In the genomic region with DNA sequence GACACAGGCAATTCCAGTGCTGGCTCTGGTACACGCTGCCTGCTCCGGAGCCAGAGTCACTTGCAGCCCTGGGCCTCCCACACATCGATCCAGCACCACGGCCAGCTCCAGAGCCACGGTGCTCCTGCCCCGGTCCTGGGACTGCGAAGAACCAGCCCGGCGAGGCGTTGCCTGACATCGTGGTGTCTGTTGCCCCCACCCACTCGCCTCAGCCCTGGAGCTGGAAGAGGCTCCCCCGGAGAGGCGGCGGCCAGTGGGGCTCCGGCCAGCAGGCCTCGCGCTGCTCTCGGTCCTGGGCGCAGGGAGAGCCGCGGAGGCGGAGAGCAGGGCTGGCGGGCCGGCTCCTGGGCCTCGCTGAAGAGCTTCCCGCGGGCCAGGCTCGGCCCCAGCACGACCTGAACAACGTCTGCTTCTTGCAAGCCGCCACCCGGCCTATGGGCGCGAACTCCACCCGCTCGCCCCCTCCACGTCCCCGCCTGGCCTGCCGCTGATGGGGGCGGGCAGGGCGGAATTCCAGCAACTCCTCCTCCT, we compare ENCODE assay signal across 13 cellular contexts.
DNase-seq lines count a peak whose midpoint lies in the region; ATAC-seq and TF ChIP-seq lines count a peak whose summit lies in the region.
"Had no signal": no experiment of that assay in that cellular context is flagged by ENCODE, and none has a peak within 500 bp of the region (broad histone marks: within the 10 kb centered on the region; RNA-seq: fewer than 3 reads in every experiment).

No MANE protein-coding gene starts in this region.

- CTCF ChIA-PET in activated CD4-positive, alpha-beta T cell treated with anti-CD3 and anti-CD28 coated beads, Interleukin-2, amount 10 ng/mL, durations not matched to agents 7 days and 5 days (lab: Charles Lee) = no interaction called here

- no peak for ATAC-seq in GM18873 (IDR thresholded peaks at IDR 0.05; ENCODE audit: low FRiP score, unreplicated experiment)

- no peaks in the 10 kb centered on the region for H3K27me3 ChIP-seq in iPS DF 6.9 (ENCODE audit: control insufficient read depth, insufficient read depth, low read length)

- no peaks in the 10 kb centered on the region for H3K4me1 ChIP-seq in iPS DF 6.9 (ENCODE audit: control insufficient read depth, insufficient read depth, low read length)

- H3K36me3 Mint-ChIP-seq in activated CD4-positive, alpha-beta T cell treated with anti-CD3 and anti-CD28 coated beads, Interleukin-2, amount 10 ng/mL, durations not matched to agents 7 days and 5 days (ENCODE audit: low read depth) = no peaks in the 10 kb centered on the region

- peaks cover 2% of the 10 kb centered on the region for H3K27me3 Mint-ChIP-seq in activated CD4-positive, alpha-beta T cell treated with anti-CD3 and anti-CD28 coated beads, Interleukin-2, amount 10 ng/mL, durations not matched to agents 7 days and 5 days

- peak overlapping the region; percentile 7; the same call in 1 of the 2 replicates for H3K4me3 ChIP-seq in iPS DF 6.9 (ENCODE audit: low read length)
- H3K4me3 ChIP-seq: lung had no signal

- H3K4me3 Mint-ChIP-seq in activated CD4-positive, alpha-beta T cell treated with anti-CD3 and anti-CD28 coated beads, Interleukin-2, amount 10 ng/mL, durations not matched to agents 7 days and 5 days = no peak overlapping the region
- H3K4me3 Mint-ChIP-seq: HFFc6 had no signal

- DNase-seq in activated CD4-positive, alpha-beta T cell treated with anti-CD3 and anti-CD28 coated beads for 48 hours = peak; percentile 8
- DNase-seq in activated CD4-positive, alpha-beta T cell treated with anti-CD3 and anti-CD28 coated beads, Interleukin-2, amount 10 ng/mL, durations not matched to agents 7 days and 5 days = no peak
- DNase-seq in T1000 (lab: John Stamatoyannopoulos, UW) (peak; percentile 64), iPS DF 6.9 (ENCODE audit: low read depth, low spot score) (peak; percentile 7), posterior vena cava (ENCODE audit: low spot score) (peak; percentile 78), GM13977 (ENCODE audit: low spot score) (no peak), SKM-1 (lab: John Stamatoyannopoulos, UW; ENCODE audit: unreplicated experiment) (no peak)
- DNase-seq: GF-D8, HFFc6, NCI-H2107 had no signal

- no peaks in the 10 kb centered on the region for H3K9me3 ChIP-seq in iPS DF 6.9 (ENCODE audit: control insufficient read depth, insufficient read depth, low read length)

- H3K9me3 Mint-ChIP-seq in activated CD4-positive, alpha-beta T cell treated with anti-CD3 and anti-CD28 coated beads, Interleukin-2, amount 10 ng/mL, durations not matched to agents 7 days and 5 days = peaks cover 4% of the 10 kb centered on the region

- no peaks in the 10 kb centered on the region for H3K4me1 Mint-ChIP-seq in activated CD4-positive, alpha-beta T cell treated with anti-CD3 and anti-CD28 coated beads, Interleukin-2, amount 10 ng/mL, durations not matched to agents 7 days and 5 days

- no peak overlapping the region for H3K27ac ChIP-seq in iPS DF 6.9 (ENCODE audit: low read length)
- H3K27ac ChIP-seq: epithelial cell of prostate had no signal

- no peak overlapping the region for H3K27ac Mint-ChIP-seq in activated CD4-positive, alpha-beta T cell treated with anti-CD3 and anti-CD28 coated beads, Interleukin-2, amount 10 ng/mL, durations not matched to agents 7 days and 5 days
- H3K27ac Mint-ChIP-seq: HFFc6 had no signal

- intact Hi-C loops in posterior vena cava (cut with DNase I) = no loop called here

- POLR2A ChIA-PET in activated CD4-positive, alpha-beta T cell treated with anti-CD3 and anti-CD28 coated beads, Interleukin-2, amount 10 ng/mL, durations not matched to agents 7 days and 5 days (lab: Charles Lee) = no interaction called here

- no peak for TF ChIP-seq CTCF in GM13977 (IDR thresholded peaks at IDR 0.05; ENCODE audit: extremely low read depth, insufficient read depth, missing control alignments)

- no peaks in the 10 kb centered on the region for H3K36me3 ChIP-seq in iPS DF 6.9 (ENCODE audit: control insufficient read depth, insufficient read depth, low read length)

- WGBS in iPS DF 6.9 (ENCODE audit: insufficient coverage, insufficient read length) = no CpG with 5 or more reads among the region's 42 CpGs

- in situ Hi-C loops in GM13977 (cut with MboI; ENCODE audit: low pct_unique_long_range_greater_than_20kb, low sequenced_read_pairs, unreplicated experiment) = no loop called here

Comparison
In these comparisons a context has a peak if more than half of its experiments do, and no peak if none do; other contexts are left out.
1. DNase-seq: peak in activated CD4-positive, alpha-beta T cell treated with anti-CD3 and anti-CD28 coated beads for 48 hours (single experiment), T1000 (single experiment), iPS DF 6.9 (single experiment) and posterior vena cava (single experiment); none in activated CD4-positive, alpha-beta T cell treated with anti-CD3 and anti-CD28 coated beads, Interleukin-2, amount 10 ng/mL, durations not matched to agents 7 days and 5 days (single experiment), GM13977 (single experiment) and SKM-1 (single experiment).